Comparison of ENCODE assay signal across 11 cellular contexts in genomic region chr9:116134981-116135380, GRCh38. TPM values are rescaled to one million over a fixed set of nuclear protein-coding genes. Genes with fewer than 3 reads are reported as not detected.
"Had no signal": no experiment of that assay in that cellular context is flagged by ENCODE, and none has a peak within 500 bp of the region (broad histone marks: within the 10 kb centered on the region; RNA-seq: fewer than 3 reads in every experiment).

No MANE protein-coding gene starts in this region.

- H3K4me1 Mint-ChIP-seq: GM23338, H9 had no signal

- H2AFZ ChIP-seq: GM23338 had no signal

- H3K4me3 Mint-ChIP-seq: GM23338, H9, HFFc6 had no signal

- DNase-seq: H9, HCEC 1CT, HFFc6, Karpas-422, KBM-7 had no signal

- FAIRE-seq: H1, H54, HTR-8/SVneo had no signal

- ATAC-seq: GM23338 had no signal

- H3K9ac ChIP-seq: KMS-11 had no signal

- H3K4me3 ChIP-seq: GM23338 had no signal

- H3K27ac Mint-ChIP-seq: GM23338, H9, HFFc6 had no signal

- H3K27ac ChIP-seq: KMS-11 had no signal

- H3K4me2 ChIP-seq: GM23338, KMS-11 had no signal

RNA-seq across cellular contexts. Expression of gene PAPPA, which starts 18.6 kb away (rescaled TPM):
- total RNA-seq: HT-29 had no signal
